ENCODE assay signal across 8 cellular contexts in genomic region chr5:115296130-115296997, GRCh38. TPM values are rescaled to one million over a fixed set of nuclear protein-coding genes. Genes with fewer than 3 reads are reported as not detected.
A peak's percentile ranks its signal among the peaks of the same experiment; 100 is the strongest.
DNase-seq lines count a peak whose midpoint lies in the region; ATAC-seq, FAIRE-seq and TF ChIP-seq lines count a peak whose summit lies in the region.

CCDC112 (minus strand) TSS chr5:115296654; CDS start chr5:115296543, 111 bp downstream.

- no peaks in the 10 kb centered on the region for H3K36me3 ChIP-seq in neutrophil

- no peak for FAIRE-seq in frontal cortex (lab: Jason Lieb, UNC)

- POLR2A ChIA-PET in RWPE1 (lab: Yijun Ruan, JAX; ENCODE audit: low non-redundant PET): interaction anchor here (0.6 kb wide), 1 partner anchor 52 kb away, joined by 4 read pairs; no protein-coding TSS in a partner anchor

- peaks cover 25% of the 10 kb centered on the region for H3K27me3 ChIP-seq in neutrophil

- TF ChIP-seq CTCF in RWPE1 (conservative IDR thresholded peaks at IDR 0.05; ENCODE audit: low read depth) (no peak), neutrophil (IDR thresholded peaks at IDR 0.05) (no peak), subcutaneous adipose tissue (IDR thresholded peaks at IDR 0.05; ENCODE audit: low read depth) (no peak)

- CTCF ChIA-PET in RWPE1 (lab: Yijun Ruan, JAX): interaction anchor here (0.6 to 0.9 kb wide), 2 partner anchors 278 to 1684 kb away, joined by 3 read pairs; no protein-coding TSS in a partner anchor

- peaks cover 9 to 10% of the 10 kb centered on the region in 2 experiments for H3K4me1 ChIP-seq in neutrophil (ENCODE audit: control insufficient read depth in 1 of 2, insufficient read depth in 1 of 2, low read depth in 1 of 2, low read length in 1 of 2)

- H3K27ac ChIP-seq in RWPE1 (peak within 1 kb of the TSS; percentile 63), neutrophil (peak within 1 kb of the TSS; percentile 61)

- peak; percentile 91 for DNase-seq in DMS53 (lab: John Stamatoyannopoulos, UW)
- DNase-seq in HuH-7 (ENCODE audit: low spot score): peak; percentile 70
- peak; percentile 99 for DNase-seq in RWPE1 (ENCODE audit: low spot score)
- DNase-seq in activated effector memory CD4-positive, alpha-beta T cell treated with anti-CD3 and anti-CD28 coated beads, Interleukin-2, amount 50 U/mL, for 16 hours: peak; percentile 88
- DNase-seq in frontal cortex (ENCODE audit: low spot score in 2 of 2): peak; percentile 89 to 90

- no peaks in the 10 kb centered on the region for H3K9me3 ChIP-seq in neutrophil

- ATAC-seq in GM21528 (IDR thresholded peaks at IDR 0.05; ENCODE audit: low FRiP score, unreplicated experiment): peak; percentile 83

- peak within 1 kb of the TSS; percentile 83 to 90 for H3K4me3 ChIP-seq in neutrophil (ENCODE audit: low read depth in 1 of 2, low read length in 1 of 2)

RNA-seq across cellular contexts. Expression of gene CCDC112, which starts in this region (rescaled TPM):
- total RNA-seq in frontal cortex: 87.6 TPM
- total RNA-seq in subcutaneous adipose tissue: 10 to 100 TPM in 3 of 4 donors, 1 to 10 TPM in 1; 5.1 to 16.7 (median 14.5) TPM

Comparison
In these comparisons a context has a peak if more than half of its experiments do, and no peak if none do; other contexts are left out.
1. Peak in every context shown above with its lines: DNase-seq, ATAC-seq, H3K4me3 ChIP-seq and H3K27ac ChIP-seq.